In the genomic region with DNA sequence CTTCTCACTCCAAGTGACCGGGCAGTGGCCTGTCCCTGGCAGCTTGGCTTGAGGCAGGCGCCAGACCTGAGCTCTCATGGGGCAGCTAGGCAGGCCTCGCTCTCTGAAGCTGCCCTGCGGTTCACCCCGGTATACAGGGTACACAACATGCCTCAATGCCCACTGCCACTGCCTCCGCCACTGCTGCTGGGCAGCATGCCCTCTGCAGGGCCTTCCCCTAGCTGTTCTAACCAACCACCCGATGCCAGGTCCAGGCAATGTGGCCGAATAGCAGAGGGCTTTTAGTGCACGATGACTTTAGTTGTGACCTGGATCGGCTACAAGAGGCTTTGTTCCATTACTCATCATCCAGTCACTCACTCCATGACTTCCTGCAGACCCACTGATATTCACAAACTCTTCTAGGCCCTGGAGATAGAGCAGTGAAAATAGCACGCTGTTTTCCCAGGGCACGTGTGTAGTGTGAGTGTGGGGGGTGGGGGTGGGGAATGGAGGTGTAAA, we compare ENCODE assay signal across 1 cellular context.
TF ChIP-seq lines count a peak whose summit lies in the region.

No MANE protein-coding gene starts in this region.

TF ChIP-seq in GM12878, 131 proteins besides CTCF, POLR2A, EP300 and RAD21 (continued from another document):
- TF ChIP-seq, protein P1, sequence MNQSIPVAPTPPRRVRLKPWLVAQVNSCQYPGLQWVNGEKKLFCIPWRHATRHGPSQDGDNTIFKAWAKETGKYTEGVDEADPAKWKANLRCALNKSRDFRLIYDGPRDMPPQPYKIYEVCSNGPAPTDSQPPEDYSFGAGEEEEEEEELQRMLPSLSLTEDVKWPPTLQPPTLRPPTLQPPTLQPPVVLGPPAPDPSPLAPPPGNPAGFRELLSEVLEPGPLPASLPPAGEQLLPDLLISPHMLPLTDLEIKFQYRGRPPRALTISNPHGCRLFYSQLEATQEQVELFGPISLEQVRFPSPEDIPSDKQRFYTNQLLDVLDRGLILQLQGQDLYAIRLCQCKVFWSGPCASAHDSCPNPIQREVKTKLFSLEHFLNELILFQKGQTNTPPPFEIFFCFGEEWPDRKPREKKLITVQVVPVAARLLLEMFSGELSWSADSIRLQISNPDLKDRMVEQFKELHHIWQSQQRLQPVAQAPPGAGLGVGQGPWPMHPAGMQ (IDR thresholded peaks at IDR 0.05; ENCODE audit: borderline replicate concordance) = no peak
- TF ChIP-seq, protein P2, sequence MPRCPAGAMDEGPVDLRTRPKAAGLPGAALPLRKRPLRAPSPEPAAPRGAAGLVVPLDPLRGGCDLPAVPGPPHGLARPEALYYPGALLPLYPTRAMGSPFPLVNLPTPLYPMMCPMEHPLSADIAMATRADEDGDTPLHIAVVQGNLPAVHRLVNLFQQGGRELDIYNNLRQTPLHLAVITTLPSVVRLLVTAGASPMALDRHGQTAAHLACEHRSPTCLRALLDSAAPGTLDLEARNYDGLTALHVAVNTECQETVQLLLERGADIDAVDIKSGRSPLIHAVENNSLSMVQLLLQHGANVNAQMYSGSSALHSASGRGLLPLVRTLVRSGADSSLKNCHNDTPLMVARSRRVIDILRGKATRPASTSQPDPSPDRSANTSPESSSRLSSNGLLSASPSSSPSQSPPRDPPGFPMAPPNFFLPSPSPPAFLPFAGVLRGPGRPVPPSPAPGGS (IDR thresholded peaks at IDR 0.05; ENCODE audit: borderline replicate concordance, insufficient read depth, low read depth, low read length, poor library complexity, severe bottlenecking) = no peak
- TF ChIP-seq, protein P3, sequence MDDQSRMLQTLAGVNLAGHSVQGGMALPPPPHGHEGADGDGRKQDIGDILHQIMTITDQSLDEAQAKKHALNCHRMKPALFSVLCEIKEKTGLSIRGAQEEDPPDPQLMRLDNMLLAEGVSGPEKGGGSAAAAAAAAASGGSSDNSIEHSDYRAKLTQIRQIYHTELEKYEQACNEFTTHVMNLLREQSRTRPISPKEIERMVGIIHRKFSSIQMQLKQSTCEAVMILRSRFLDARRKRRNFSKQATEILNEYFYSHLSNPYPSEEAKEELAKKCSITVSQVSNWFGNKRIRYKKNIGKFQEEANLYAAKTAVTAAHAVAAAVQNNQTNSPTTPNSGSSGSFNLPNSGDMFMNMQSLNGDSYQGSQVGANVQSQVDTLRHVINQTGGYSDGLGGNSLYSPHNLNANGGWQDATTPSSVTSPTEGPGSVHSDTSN (IDR thresholded peaks at IDR 0.05; ENCODE audit: insufficient replicate concordance, low read depth, low read length) = no peak
- TF ChIP-seq, protein P4, sequence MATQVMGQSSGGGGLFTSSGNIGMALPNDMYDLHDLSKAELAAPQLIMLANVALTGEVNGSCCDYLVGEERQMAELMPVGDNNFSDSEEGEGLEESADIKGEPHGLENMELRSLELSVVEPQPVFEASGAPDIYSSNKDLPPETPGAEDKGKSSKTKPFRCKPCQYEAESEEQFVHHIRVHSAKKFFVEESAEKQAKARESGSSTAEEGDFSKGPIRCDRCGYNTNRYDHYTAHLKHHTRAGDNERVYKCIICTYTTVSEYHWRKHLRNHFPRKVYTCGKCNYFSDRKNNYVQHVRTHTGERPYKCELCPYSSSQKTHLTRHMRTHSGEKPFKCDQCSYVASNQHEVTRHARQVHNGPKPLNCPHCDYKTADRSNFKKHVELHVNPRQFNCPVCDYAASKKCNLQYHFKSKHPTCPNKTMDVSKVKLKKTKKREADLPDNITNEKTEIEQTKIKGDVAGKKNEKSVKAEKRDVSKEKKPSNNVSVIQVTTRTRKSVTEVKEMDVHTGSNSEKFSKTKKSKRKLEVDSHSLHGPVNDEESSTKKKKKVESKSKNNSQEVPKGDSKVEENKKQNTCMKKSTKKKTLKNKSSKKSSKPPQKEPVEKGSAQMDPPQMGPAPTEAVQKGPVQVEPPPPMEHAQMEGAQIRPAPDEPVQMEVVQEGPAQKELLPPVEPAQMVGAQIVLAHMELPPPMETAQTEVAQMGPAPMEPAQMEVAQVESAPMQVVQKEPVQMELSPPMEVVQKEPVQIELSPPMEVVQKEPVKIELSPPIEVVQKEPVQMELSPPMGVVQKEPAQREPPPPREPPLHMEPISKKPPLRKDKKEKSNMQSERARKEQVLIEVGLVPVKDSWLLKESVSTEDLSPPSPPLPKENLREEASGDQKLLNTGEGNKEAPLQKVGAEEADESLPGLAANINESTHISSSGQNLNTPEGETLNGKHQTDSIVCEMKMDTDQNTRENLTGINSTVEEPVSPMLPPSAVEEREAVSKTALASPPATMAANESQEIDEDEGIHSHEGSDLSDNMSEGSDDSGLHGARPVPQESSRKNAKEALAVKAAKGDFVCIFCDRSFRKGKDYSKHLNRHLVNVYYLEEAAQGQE (IDR thresholded peaks at IDR 0.05; ENCODE audit: low read depth, low read length) = no peak
- no peak for TF ChIP-seq HDAC2 (IDR thresholded peaks at IDR 0.05)
- TF ChIP-seq, protein P5, sequence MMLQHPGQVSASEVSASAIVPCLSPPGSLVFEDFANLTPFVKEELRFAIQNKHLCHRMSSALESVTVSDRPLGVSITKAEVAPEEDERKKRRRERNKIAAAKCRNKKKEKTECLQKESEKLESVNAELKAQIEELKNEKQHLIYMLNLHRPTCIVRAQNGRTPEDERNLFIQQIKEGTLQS (IDR thresholded peaks at IDR 0.05; ENCODE audit: borderline replicate concordance, extremely low read depth, low read depth, low read length) = no peak
- TF ChIP-seq EED (IDR thresholded peaks at IDR 0.05; ENCODE audit: low read depth) = no peak
- no peak for TF ChIP-seq SIX5 (IDR thresholded peaks at IDR 0.05; ENCODE audit: low read depth, low read length, severe bottlenecking)
- TF ChIP-seq HCFC1 (IDR thresholded peaks at IDR 0.05; ENCODE audit: low read length) = no peak
- TF ChIP-seq, protein P6, sequence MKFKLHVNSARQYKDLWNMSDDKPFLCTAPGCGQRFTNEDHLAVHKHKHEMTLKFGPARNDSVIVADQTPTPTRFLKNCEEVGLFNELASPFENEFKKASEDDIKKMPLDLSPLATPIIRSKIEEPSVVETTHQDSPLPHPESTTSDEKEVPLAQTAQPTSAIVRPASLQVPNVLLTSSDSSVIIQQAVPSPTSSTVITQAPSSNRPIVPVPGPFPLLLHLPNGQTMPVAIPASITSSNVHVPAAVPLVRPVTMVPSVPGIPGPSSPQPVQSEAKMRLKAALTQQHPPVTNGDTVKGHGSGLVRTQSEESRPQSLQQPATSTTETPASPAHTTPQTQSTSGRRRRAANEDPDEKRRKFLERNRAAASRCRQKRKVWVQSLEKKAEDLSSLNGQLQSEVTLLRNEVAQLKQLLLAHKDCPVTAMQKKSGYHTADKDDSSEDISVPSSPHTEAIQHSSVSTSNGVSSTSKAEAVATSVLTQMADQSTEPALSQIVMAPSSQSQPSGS (IDR thresholded peaks at IDR 0.05; ENCODE audit: low read length) = no peak
- TF ChIP-seq SIN3A (IDR thresholded peaks at IDR 0.05; ENCODE audit: low read depth, low read length) = no peak
- TF ChIP-seq NR2C1 (IDR thresholded peaks at IDR 0.05) = no peak
- TF ChIP-seq, protein P7, sequence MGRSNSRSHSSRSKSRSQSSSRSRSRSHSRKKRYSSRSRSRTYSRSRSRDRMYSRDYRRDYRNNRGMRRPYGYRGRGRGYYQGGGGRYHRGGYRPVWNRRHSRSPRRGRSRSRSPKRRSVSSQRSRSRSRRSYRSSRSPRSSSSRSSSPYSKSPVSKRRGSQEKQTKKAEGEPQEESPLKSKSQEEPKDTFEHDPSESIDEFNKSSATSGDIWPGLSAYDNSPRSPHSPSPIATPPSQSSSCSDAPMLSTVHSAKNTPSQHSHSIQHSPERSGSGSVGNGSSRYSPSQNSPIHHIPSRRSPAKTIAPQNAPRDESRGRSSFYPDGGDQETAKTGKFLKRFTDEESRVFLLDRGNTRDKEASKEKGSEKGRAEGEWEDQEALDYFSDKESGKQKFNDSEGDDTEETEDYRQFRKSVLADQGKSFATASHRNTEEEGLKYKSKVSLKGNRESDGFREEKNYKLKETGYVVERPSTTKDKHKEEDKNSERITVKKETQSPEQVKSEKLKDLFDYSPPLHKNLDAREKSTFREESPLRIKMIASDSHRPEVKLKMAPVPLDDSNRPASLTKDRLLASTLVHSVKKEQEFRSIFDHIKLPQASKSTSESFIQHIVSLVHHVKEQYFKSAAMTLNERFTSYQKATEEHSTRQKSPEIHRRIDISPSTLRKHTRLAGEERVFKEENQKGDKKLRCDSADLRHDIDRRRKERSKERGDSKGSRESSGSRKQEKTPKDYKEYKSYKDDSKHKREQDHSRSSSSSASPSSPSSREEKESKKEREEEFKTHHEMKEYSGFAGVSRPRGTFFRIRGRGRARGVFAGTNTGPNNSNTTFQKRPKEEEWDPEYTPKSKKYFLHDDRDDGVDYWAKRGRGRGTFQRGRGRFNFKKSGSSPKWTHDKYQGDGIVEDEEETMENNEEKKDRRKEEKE (IDR thresholded peaks at IDR 0.05) = no peak
- TF ChIP-seq CHD4 (IDR thresholded peaks at IDR 0.05) = no peak
- no peak for TF ChIP-seq ZNF274 (IDR thresholded peaks at IDR 0.05; ENCODE audit: insufficient read depth, insufficient read length)
